ENCODE assay signal across 17 cellular contexts in genomic region chr12:82517808-82518207, GRCh38.
"Had no signal": no experiment of that assay in that cellular context is flagged by ENCODE, and none has a peak within 500 bp of the region (broad histone marks: within the 10 kb centered on the region; RNA-seq: fewer than 3 reads in every experiment).

No MANE protein-coding gene starts in this region.

- H3K27me3 ChIP-seq: body of pancreas, colonic mucosa, esophagus squamous epithelium, hepatocyte, pancreas had no signal

- H3K27ac ChIP-seq: body of pancreas, colonic mucosa, esophagus squamous epithelium, hepatocyte, pancreas, thoracic aorta had no signal

- H3K79me2 ChIP-seq: hepatocyte had no signal

- H3K4me3 ChIP-seq: body of pancreas, colonic mucosa, esophagus squamous epithelium, hepatocyte, pancreas, thoracic aorta had no signal

- H3K36me3 ChIP-seq: colonic mucosa, esophagus squamous epithelium, pancreas, thoracic aorta had no signal

- H3K9me3 ChIP-seq: body of pancreas, colonic mucosa, esophagus squamous epithelium, pancreas, thoracic aorta had no signal

- FAIRE-seq: endothelial cell of umbilical vein, pancreas had no signal

- ATAC-seq: activated T-cell treated with anti-CD3 and anti-CD28 coated beads, Interleukin-2, amount 50 U/mL, for 72 hours; body of pancreas; left ventricle myocardium superior; naive thymus-derived CD8-positive, alpha-beta T cell had no signal

- H2AFZ ChIP-seq: hepatocyte had no signal

- H3K4me2 ChIP-seq: hepatocyte had no signal

- H3K4me1 ChIP-seq: colonic mucosa, esophagus squamous epithelium had no signal

- DNase-seq: activated CD4-positive, alpha-beta T cell treated with anti-CD3 and anti-CD28 coated beads, Interleukin-2, amount 10 ng/mL, durations not matched to agents 7 days and 5 days; activated CD8-positive, alpha-beta memory T cell treated with anti-CD3 and anti-CD28 coated beads, Interleukin-2, amount 50 U/mL, for 48 hours; activated gamma-delta T cell treated with Interleukin-2 at 50 U/mL for 16 hours; activated naive CD8-positive, alpha-beta T cell treated with anti-CD3 and anti-CD28 coated beads for 36 hours; activated T-cell treated with anti-CD3 and anti-CD28 coated beads, Interleukin-2, amount 50 U/mL, for 72 hours; amygdala; body of pancreas; central memory CD4-positive, alpha-beta T cell; colonic mucosa; esophagus squamous epithelium; left ventricle myocardium superior; naive thymus-derived CD8-positive, alpha-beta T cell; pancreas; stimulated activated CD4-positive, alpha-beta T cell treated with anti-CD3 and anti-CD28 coated beads, Interleukin-1b, Interleukin-23, amount 100 ng/mL, for 48 hours had no signal
